2 cellular contexts compared by ENCODE assay signal in genomic region chr13:24150613-24151012, GRCh38.
A peak's percentile ranks its signal among the peaks of the same experiment; 100 is the strongest.
TF ChIP-seq lines count a peak whose summit lies in the region.

No MANE protein-coding gene starts in this region.

TF ChIP-seq in IMR-90, 13 proteins besides CTCF, POLR2A, EP300 and RAD21:
- no peak for TF ChIP-seq ELK1 (IDR thresholded peaks at IDR 0.05; ENCODE audit: borderline replicate concordance, low read depth, low read length)
- TF ChIP-seq NFE2L2 (IDR thresholded peaks at IDR 0.05; ENCODE audit: low read depth, low read length), result no peak
- no peak for TF ChIP-seq CEBPB (IDR thresholded peaks at IDR 0.05; ENCODE audit: low read depth, low read length)
- no peak for TF ChIP-seq MXI1 (IDR thresholded peaks at IDR 0.05; ENCODE audit: borderline replicate concordance, low read depth, low read length)
- TF ChIP-seq RCOR1 (IDR thresholded peaks at IDR 0.05; ENCODE audit: insufficient replicate concordance, low read length), result no peak
- no peak for TF ChIP-seq BHLHE40 (IDR thresholded peaks at IDR 0.05; ENCODE audit: low read depth, low read length)
- TF ChIP-seq SMC3 (IDR thresholded peaks at IDR 0.05; ENCODE audit: low read depth, low read length), result no peak
- no peak for TF ChIP-seq FOS (IDR thresholded peaks at IDR 0.05; ENCODE audit: low read depth, low read length)
- TF ChIP-seq MAFK (IDR thresholded peaks at IDR 0.05; ENCODE audit: low read depth, low read length), result no peak
- TF ChIP-seq CHD1 (IDR thresholded peaks at IDR 0.05; ENCODE audit: low read depth, low read length), result no peak
- no peak for TF ChIP-seq RFX5 (IDR thresholded peaks at IDR 0.05; ENCODE audit: low read depth, low read length)
- TF ChIP-seq MAZ (IDR thresholded peaks at IDR 0.05; ENCODE audit: borderline replicate concordance, low read depth, low read length), result no peak

TF ChIP-seq in K562, 482 proteins besides CTCF, POLR2A, EP300 and RAD21:
- TF ChIP-seq CBX5 (IDR thresholded peaks at IDR 0.05; ENCODE audit: borderline replicate concordance, low read depth), result no peak
- TF ChIP-seq ZNF134 (CRISPR knock-in tag; conservative IDR thresholded peaks at IDR 0.05), result peak; percentile 72
